In the genomic region with DNA sequence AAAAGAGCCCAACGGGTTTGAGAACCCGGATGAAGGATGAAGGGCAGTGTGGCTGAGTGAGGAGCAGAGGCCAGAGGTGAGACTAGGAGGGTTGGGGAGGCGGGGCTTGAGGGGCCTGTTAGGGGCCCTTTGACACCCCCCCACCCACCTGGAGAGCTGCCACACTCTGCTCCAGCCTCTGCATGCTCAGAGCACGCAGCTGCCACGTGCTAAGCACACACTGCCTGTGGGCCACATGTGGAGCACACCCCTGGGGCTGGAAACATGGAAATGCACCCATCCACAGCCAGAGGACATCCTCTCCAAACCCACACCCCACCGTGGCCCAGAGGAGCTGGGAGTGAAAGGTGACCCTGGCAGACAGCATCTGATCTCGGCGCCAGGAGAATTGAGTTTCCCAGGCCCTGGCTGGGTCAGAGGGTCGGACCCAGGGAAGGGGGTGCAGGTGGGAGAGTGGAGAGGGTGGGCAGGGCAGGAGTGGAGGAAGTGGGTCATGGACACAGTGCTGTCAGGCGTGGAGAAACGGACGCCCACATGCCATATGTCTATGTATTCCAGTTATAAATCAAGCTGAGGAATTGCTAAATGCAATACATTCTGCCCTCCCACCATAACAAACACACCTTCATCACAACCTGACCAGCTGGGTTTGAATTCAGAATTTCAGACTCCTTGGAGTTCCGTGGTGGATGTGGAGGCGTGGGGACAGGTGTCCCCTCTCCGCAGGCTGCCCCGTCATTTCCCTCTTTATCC, we compare ENCODE assay signal across 22 cellular contexts. TPM values are rescaled to one million over a fixed set of nuclear protein-coding genes. Genes with fewer than 3 reads are reported as not detected.
DNase-seq lines count a peak whose midpoint lies in the region; ATAC-seq, FAIRE-seq and TF ChIP-seq lines count a peak whose summit lies in the region.
"Had no signal": no experiment of that assay in that cellular context is flagged by ENCODE, and none has a peak within 500 bp of the region (broad histone marks: within the 10 kb centered on the region; RNA-seq: fewer than 3 reads in every experiment).

No MANE protein-coding gene starts in this region.

- peaks cover 50% of the 10 kb centered on the region for H3K4me1 Mint-ChIP-seq in nephron
- H3K4me1 Mint-ChIP-seq in naive thymus-derived CD4-positive, alpha-beta T cell: peaks cover 0 to 8% (median 0%) of the 10 kb centered on the region in 7 donors

- ATAC-seq in A549 (no peak), HG03025 (IDR thresholded peaks at IDR 0.05; ENCODE audit: low FRiP score, unreplicated experiment) (no peak)
- no peak for ATAC-seq in naive thymus-derived CD4-positive, alpha-beta T cell
- ATAC-seq: Panc1 had no signal

- peak overlapping the region in 1 of 3 experiments; percentile 44 for H3K4me3 Mint-ChIP-seq in nephron
- no peak overlapping the region for H3K4me3 Mint-ChIP-seq in naive thymus-derived CD4-positive, alpha-beta T cell
- H3K4me3 Mint-ChIP-seq: CD4-positive, alpha-beta memory T cell had no signal

- H3K4me1 ChIP-seq in A549 (peaks cover 98% of the 10 kb centered on the region), HEK293 (ENCODE audit: control insufficient read depth, insufficient read depth, low read length) (no peaks in the 10 kb centered on the region)
- peaks cover 0 to 3% of the 10 kb centered on the region in 2 donors for H3K4me1 ChIP-seq in naive thymus-derived CD4-positive, alpha-beta T cell (ENCODE audit: control insufficient read depth in 2 of 2, insufficient read depth in 2 of 2, low read length in 2 of 2)

- TF ChIP-seq CTCF in A549 (IDR thresholded peaks at IDR 0.05) (no peak), HEK293 (tag by site-specific recombination; IDR thresholded peaks at IDR 0.05) (no peak), nephron (IDR thresholded peaks at IDR 0.05; ENCODE audit: unreplicated experiment in 3 of 3) (no peak)

- H3K27ac Mint-ChIP-seq in nephron: peak overlapping the region; percentile 71 to 92 (median 72)
- H3K27ac Mint-ChIP-seq in naive thymus-derived CD4-positive, alpha-beta T cell: no peak overlapping the region
- H3K27ac Mint-ChIP-seq: CD4-positive, alpha-beta memory T cell had no signal

- no peaks in the 10 kb centered on the region for H3K27me3 ChIP-seq in naive thymus-derived CD4-positive, alpha-beta T cell (ENCODE audit: control insufficient read depth in 2 of 2, insufficient read depth in 2 of 2, low read length in 2 of 2)

- CTCF ChIA-PET in A549 (lab: Yijun Ruan, JAX) (interaction anchor here (0.7 to 10.3 kb wide), 4 partner anchors 9 to 97 kb away, joined by 3 to 82 read pairs (median 3); a partner anchor contains a TSS), HEK293 (lab: Yijun Ruan, JAX) (interaction anchor here (2.2 kb wide), 1 partner anchor 46 kb away, joined by 9 read pairs; no protein-coding TSS in a partner anchor)
- CTCF ChIA-PET in naive thymus-derived CD4-positive, alpha-beta T cell (lab: Charles Lee): no interaction called here

- no peak for TF ChIP-seq POLR2A in A549 (IDR thresholded peaks at IDR 0.05; ENCODE audit: low read length)

- no peaks in the 10 kb centered on the region for H3K9me3 ChIP-seq in A549
- no peaks in the 10 kb centered on the region for H3K9me3 ChIP-seq in HEK293 (ENCODE audit: control insufficient read depth, insufficient read depth, low read depth, low read length)
- no peaks in the 10 kb centered on the region for H3K9me3 ChIP-seq in naive thymus-derived CD4-positive, alpha-beta T cell (ENCODE audit: control insufficient read depth in 2 of 3, low read length in 3 of 3)

- TF ChIP-seq RAD21 in A549 (conservative IDR thresholded peaks at IDR 0.05 in 1 of 2, IDR thresholded peaks at IDR 0.05 in 1 of 2): no peak

- peak overlapping the region; percentile 95 to 99 for H3K27ac ChIP-seq in A549
- no peak overlapping the region for H3K27ac ChIP-seq in HEK293 (ENCODE audit: extremely low read depth, low read depth, low read length)
- peak overlapping the region; percentile 39 for H3K27ac ChIP-seq in cingulate gyrus (ENCODE audit: low read depth, low read length)
- no peak overlapping the region for H3K27ac ChIP-seq in naive thymus-derived CD4-positive, alpha-beta T cell (ENCODE audit: low read depth, low read length)

- POLR2A ChIA-PET in A549 (lab: Yijun Ruan, JAX): no interaction called here
- POLR2A ChIA-PET in HEK293 (lab: Yijun Ruan, JAX): no interaction called here
- POLR2A ChIA-PET in naive thymus-derived CD4-positive, alpha-beta T cell (lab: Charles Lee): no interaction called here

- DNase-seq in A549 (ENCODE audit: low read depth in 1 of 2, low spot score in 1 of 2) (no peak), NK-92 (lab: John Stamatoyannopoulos, UW; ENCODE audit: unreplicated experiment) (no peak), SKM-1 treated with dmso at 0.1 percent for 144 hours (lab: John Stamatoyannopoulos, UW; ENCODE audit: unreplicated experiment) (no peak)
- DNase-seq in naive thymus-derived CD4-positive, alpha-beta T cell: no peak
- DNase-seq: ACHN; CD4-positive, alpha-beta memory T cell; KG1; NCI-H1048; NCI-H146; NCI-H2107; NCI-H446; NCI-H774; SHP77 had no signal

- no peak for TF ChIP-seq EP300 in A549 (IDR thresholded peaks at IDR 0.05)

- H3K4me2 ChIP-seq in A549: peak overlapping the region; percentile 86

- H3K36me3 Mint-ChIP-seq in nephron (ENCODE audit: low read depth): peaks cover 4% of the 10 kb centered on the region
- H3K36me3 Mint-ChIP-seq in naive thymus-derived CD4-positive, alpha-beta T cell: no peaks in the 10 kb centered on the region
- H3K36me3 Mint-ChIP-seq: CD4-positive, alpha-beta memory T cell had no signal

- no peaks in the 10 kb centered on the region for H3K36me3 ChIP-seq in HEK293 (ENCODE audit: control insufficient read depth in 2 of 2, insufficient read depth in 1 of 2, low read length in 2 of 2)
- H3K36me3 ChIP-seq in naive thymus-derived CD4-positive, alpha-beta T cell (ENCODE audit: control insufficient read depth in 2 of 3, insufficient read depth in 3 of 3, low read length in 3 of 3): no peaks in the 10 kb centered on the region

- peaks cover 2% of the 10 kb centered on the region for H3K27me3 Mint-ChIP-seq in nephron (ENCODE audit: low read depth)
- H3K27me3 Mint-ChIP-seq in naive thymus-derived CD4-positive, alpha-beta T cell: peaks cover 0 to 57% (median 12%) of the 10 kb centered on the region in 5 donors

- H3K4me3 ChIP-seq in A549 (no peak overlapping the region), HEK293 (ENCODE audit: low read depth, low read length) (no peak overlapping the region)
- H3K4me3 ChIP-seq in naive thymus-derived CD4-positive, alpha-beta T cell (ENCODE audit: low read length): no peak overlapping the region

- intact Hi-C loops in naive thymus-derived CD4-positive, alpha-beta T cell (cut with micrococcal nuclease): no loop called here

- no peak for FAIRE-seq in A549 (lab: Jason Lieb, UNC)
- FAIRE-seq: D721Med, H54 had no signal

- H3K9me3 Mint-ChIP-seq in nephron: no peaks in the 10 kb centered on the region
- H3K9me3 Mint-ChIP-seq in naive thymus-derived CD4-positive, alpha-beta T cell: no peaks in the 10 kb centered on the region
- H3K9me3 Mint-ChIP-seq: CD4-positive, alpha-beta memory T cell had no signal

- WGBS in A549 (ENCODE audit: missing lambda C conversion rate): 81% methylated on average over 15 of the region's 16 CpGs

TF ChIP-seq in A549, 52 proteins besides CTCF, POLR2A, EP300 and RAD21 (continues in another document):
- TF ChIP-seq TP53 (CRISPR knock-in tag; IDR thresholded peaks at IDR 0.05) (no peak), RCOR1 (IDR thresholded peaks at IDR 0.05; ENCODE audit: low read depth, low read length) (no peak)

TF ChIP-seq in HEK293, 187 proteins besides CTCF, POLR2A, EP300 and RAD21 (continues in another document):
- TF ChIP-seq KLF7 (tag by site-specific recombination; IDR thresholded peaks at IDR 0.05; ENCODE audit: borderline replicate concordance) (no peak), ZNF184 (tag by site-specific recombination; IDR thresholded peaks at IDR 0.05) (no peak), ZNF416 (tag by site-specific recombination; IDR thresholded peaks at IDR 0.05) (no peak), ZNF768 (tag by site-specific recombination; IDR thresholded peaks at IDR 0.05) (no peak), HOXD13 (CRISPR knock-in tag; IDR thresholded peaks at IDR 0.05; ENCODE audit: borderline replicate concordance) (no peak), ZNF239 (tag by site-specific recombination; IDR thresholded peaks at IDR 0.05) (no peak)

RNA-seq across cellular contexts. Expression of a gene that starts 5.9 kb away (rescaled TPM):
- 60.2 and 70.7 TPM in 2 replicates for polyA plus RNA-seq in A549 (2011; rRNA removed)
- 65.9 and 77.9 TPM in 2 replicates for polyA plus RNA-seq in A549 (2012; cell fraction: cytosol; rRNA removed)
- polyA plus RNA-seq in A549 (2012; cell fraction: nucleus; rRNA removed): 394 and 431 TPM in 2 replicates
- 99.8 to 139 TPM (median 136 TPM) in 3 replicates for polyA plus RNA-seq in A549 (2017; fragmentation: RNase III; extraction: RNeasy Plus Mini Kit Qiagen cat#74134 plus additional on column Dnase treatment)
- 198 and 226 TPM in 2 replicates for polyA minus RNA-seq in A549 (2011; rRNA and poly(A)+ RNA removed)
- total RNA-seq in naive thymus-derived CD4-positive, alpha-beta T cell: 1 to 10 TPM in 2 of 5 experiments, under 1 TPM in 3; 0.24 to 2.0 (median 0.94) TPM
- under 1 TPM in 1 of 2 donors, not detected in 1; 0.24 TPM for polyA plus RNA-seq in naive thymus-derived CD4-positive, alpha-beta T cell
- polyA plus RNA-seq: CD4-positive, alpha-beta memory T cell had no signal

RNA-seq across cellular contexts. Expression of a gene that starts 17.7 kb away (rescaled TPM):
- 39.2 and 50.3 TPM in 2 replicates for polyA plus RNA-seq in A549 (2011; rRNA removed)
- polyA plus RNA-seq in A549 (2012; cell fraction: cytosol; rRNA removed): 40.3 and 49.3 TPM in 2 replicates
- 87.4 and 112 TPM in 2 replicates for polyA plus RNA-seq in A549 (2012; cell fraction: nucleus; rRNA removed)
- 83.0 to 93.6 TPM (median 92.5 TPM) in 3 replicates for polyA plus RNA-seq in A549 (2017; fragmentation: RNase III; extraction: RNeasy Plus Mini Kit Qiagen cat#74134 plus additional on column Dnase treatment)
- 47.2 and 76.6 TPM in 2 replicates for polyA minus RNA-seq in A549 (2011; rRNA and poly(A)+ RNA removed)
- total RNA-seq in naive thymus-derived CD4-positive, alpha-beta T cell: 100 to 1,000 TPM; 110 to 163 (median 142) TPM
- polyA plus RNA-seq in naive thymus-derived CD4-positive, alpha-beta T cell: 10 to 100 TPM; 11.2 to 38.2 TPM

RNA-seq across cellular contexts. Expression of a gene that starts 49.1 kb away (rescaled TPM):
- polyA plus RNA-seq in A549 (2011; rRNA removed) (23.0 and 23.8 TPM in 2 replicates), A549 (2017; fragmentation: RNase III; extraction: RNeasy Plus Mini Kit Qiagen cat#74134 plus additional on column Dnase treatment) (23.3 to 28.1 TPM (median 26.0 TPM) in 3 replicates)
- polyA plus RNA-seq in A549 (2012; cell fraction: cytosol; rRNA removed): 39.6 and 58.1 TPM in 2 replicates
- polyA plus RNA-seq in A549 (2012; cell fraction: nucleus; rRNA removed): 36.5 and 39.0 TPM in 2 replicates
- 8.4 and 8.9 TPM in 2 replicates for polyA minus RNA-seq in A549 (2011; rRNA and poly(A)+ RNA removed)
- total RNA-seq in naive thymus-derived CD4-positive, alpha-beta T cell: 10 to 100 TPM; 42.7 to 87.8 (median 48.0) TPM
- 100 to 1,000 TPM in 1 of 2 donors, 10 to 100 TPM in 1; 99.2 to 102 TPM for polyA plus RNA-seq in naive thymus-derived CD4-positive, alpha-beta T cell

RNA-seq across cellular contexts. Expression of a gene that starts 59.9 kb away (rescaled TPM):
- polyA plus RNA-seq in A549 (2011; rRNA removed) (11.9 and 18.1 TPM in 2 replicates), A549 (2017; fragmentation: RNase III; extraction: RNeasy Plus Mini Kit Qiagen cat#74134 plus additional on column Dnase treatment) (2.3 to 3.0 TPM (median 2.6 TPM) in 3 replicates)
- 0.89 and 0.93 TPM in 2 replicates for polyA plus RNA-seq in A549 (2012; cell fraction: cytosol; rRNA removed)
- 0.55 and 1.0 TPM in 2 replicates for polyA plus RNA-seq in A549 (2012; cell fraction: nucleus; rRNA removed)
- polyA minus RNA-seq in A549 (2011; rRNA and poly(A)+ RNA removed): 5.7 and 7.4 TPM in 2 replicates
- total RNA-seq in naive thymus-derived CD4-positive, alpha-beta T cell: not detected
- polyA plus RNA-seq in naive thymus-derived CD4-positive, alpha-beta T cell: not detected
- total RNA-seq: CD4-positive, alpha-beta memory T cell; Daoy; M059J had no signal
- polyA plus RNA-seq: CD4-positive, alpha-beta memory T cell had no signal

Comparison
In these comparisons a context has a peak if more than half of its experiments do, and no peak if none do; other contexts are left out.
1. H3K27ac ChIP-seq: peak in A549 (2 of 2) and cingulate gyrus (single experiment); none in HEK293 (single experiment) and naive thymus-derived CD4-positive, alpha-beta T cell (single experiment).
2. H3K27ac Mint-ChIP-seq: peak in nephron (3 of 3); none in naive thymus-derived CD4-positive, alpha-beta T cell (0 of 9).
3. RNA of a gene that starts 5.9 kb away (polyA plus RNA-seq): 60.2 to 431 TPM in A549; 0.24 TPM in naive thymus-derived CD4-positive, alpha-beta T cell; every median in the first group is over 10 times any median in the second.